ENCODE assay signal across 8 cellular contexts in the genomic region with DNA sequence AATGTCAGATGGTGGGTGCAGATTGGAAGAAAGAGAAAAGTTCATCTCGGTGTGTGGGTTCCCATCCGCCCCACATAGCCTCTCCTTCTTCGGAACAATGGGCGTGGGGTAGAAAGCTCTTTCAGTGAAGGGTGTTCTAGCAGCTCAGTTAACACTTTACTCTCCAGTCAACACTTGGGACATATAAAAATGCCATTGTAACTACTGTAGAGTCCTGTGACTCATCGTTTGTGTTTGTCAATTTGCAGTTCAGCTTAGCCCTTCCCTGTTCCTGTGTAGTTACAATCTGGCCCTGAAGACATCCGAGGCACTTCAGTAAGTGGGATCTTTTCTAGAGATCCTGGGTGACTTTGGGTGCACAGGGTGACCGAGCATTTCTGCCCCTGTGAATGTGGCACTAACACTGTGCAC. TPM values are rescaled to one million over a fixed set of nuclear protein-coding genes. Genes with fewer than 3 reads are reported as not detected.
DNase-seq lines count a peak whose midpoint lies in the region; ATAC-seq and TF ChIP-seq lines count a peak whose summit lies in the region.
"Had no signal": no experiment of that assay in that cellular context is flagged by ENCODE, and none has a peak within 500 bp of the region (broad histone marks: within the 10 kb centered on the region; RNA-seq: fewer than 3 reads in every experiment).

No MANE protein-coding gene starts in this region.

- H3K9me2 ChIP-seq in GM23248 (ENCODE audit: insufficient read depth) = no peaks in the 10 kb centered on the region

- H3K4me3 ChIP-seq in GM23248 = no peak overlapping the region
- no peak overlapping the region for H3K4me3 ChIP-seq in skeletal muscle satellite cell (ENCODE audit: low read length)

- in situ Hi-C loops in GM23248 (cut with MboI) = no loop called here

- no peaks in the 10 kb centered on the region for H3K79me2 ChIP-seq in GM23248 (ENCODE audit: insufficient read depth)

- DNase-seq in GM23248 = peak; percentile 88
- peak; percentile 70 for DNase-seq in RWPE1 (ENCODE audit: low spot score)
- DNase-seq in foreskin keratinocyte = peak; percentile 19 to 69
- no peak for DNase-seq in NCI-H128 (lab: John Stamatoyannopoulos, UW; ENCODE audit: unreplicated experiment)
- DNase-seq in D341Med (ENCODE audit: low spot score) = no peak
- DNase-seq in activated T-helper 2 cell treated with anti-CD3 and anti-CD28 coated beads, Interferon-gamma antibody, Interleukin-2, Interleukin-4, amounts not matched to agents 10 μg/mL and 5 μg/mL and 100 μg/mL, durations not matched to agents 14 hours and 24 hours and 36 hours (ENCODE audit: low spot score) = no peak
- DNase-seq: NCI-H226 had no signal

- H3K4me1 ChIP-seq in GM23248 (ENCODE audit: insufficient read depth) (peaks cover 12% of the 10 kb centered on the region), foreskin keratinocyte (no peaks in the 10 kb centered on the region), skeletal muscle satellite cell (ENCODE audit: control insufficient read depth, insufficient read depth, low read length) (peaks cover 13% of the 10 kb centered on the region)

- peaks cover 7% of the 10 kb centered on the region for H3K36me3 Mint-ChIP-seq in activated T-helper 2 cell treated with anti-CD3 and anti-CD28 coated beads, Interferon-gamma antibody, Interleukin-2, Interleukin-4, amounts not matched to agents 10 μg/mL and 5 μg/mL and 100 μg/mL, durations not matched to agents 14 hours and 24 hours and 36 hours (ENCODE audit: low read depth)

- H3K9ac ChIP-seq in GM23248 = peak overlapping the region; percentile 15; the same call in 1 of the 2 replicates
- H3K9ac ChIP-seq in skeletal muscle satellite cell (ENCODE audit: low read depth, low read length) = no peak overlapping the region

- H3F3A ChIP-seq in GM23248 (ENCODE audit: insufficient read depth) = peaks cover 22% of the 10 kb centered on the region

- no peaks in the 10 kb centered on the region for H3K9me3 Mint-ChIP-seq in activated T-helper 2 cell treated with anti-CD3 and anti-CD28 coated beads, Interferon-gamma antibody, Interleukin-2, Interleukin-4, amounts not matched to agents 10 μg/mL and 5 μg/mL and 100 μg/mL, durations not matched to agents 14 hours and 24 hours and 36 hours

- 23 to 26% methylated on average over 7 of the region's 7 CpGs for WGBS in GM23248 (ENCODE audit: low coverage in 1 of 2, low lambda C conversion rate in 2 of 2, missing lambda C conversion rate in 2 of 2), 2 experiments

- H3K36me3 ChIP-seq in GM23248 (ENCODE audit: low read depth) (peaks cover 7% of the 10 kb centered on the region), skeletal muscle satellite cell (ENCODE audit: insufficient read depth, low read length) (peaks cover 39% of the 10 kb centered on the region)

- no peak overlapping the region for H2AFZ ChIP-seq in GM23248

- H3K4me2 ChIP-seq in GM23248 (ENCODE audit: unreplicated experiment) = no peak overlapping the region
- peak overlapping the region; percentile 49 for H3K4me2 ChIP-seq in skeletal muscle satellite cell (ENCODE audit: low read length)

- peaks cover 3% of the 10 kb centered on the region for H3K4me1 Mint-ChIP-seq in activated T-helper 2 cell treated with anti-CD3 and anti-CD28 coated beads, Interferon-gamma antibody, Interleukin-2, Interleukin-4, amounts not matched to agents 10 μg/mL and 5 μg/mL and 100 μg/mL, durations not matched to agents 14 hours and 24 hours and 36 hours (ENCODE audit: low read depth)

- H3K27me3 ChIP-seq in GM23248 (replicated peaks; ENCODE audit: insufficient read depth) = no peaks in the 10 kb centered on the region
- H3K27me3 ChIP-seq in foreskin keratinocyte = no peaks in the 10 kb centered on the region
- H3K27me3 ChIP-seq in skeletal muscle satellite cell (ENCODE audit: control insufficient read depth, insufficient read depth, low read length) = no peaks in the 10 kb centered on the region

- CTCF ChIA-PET in RWPE1 (lab: Yijun Ruan, JAX) = no interaction called here

- ATAC-seq in foreskin keratinocyte = peak; percentile 70

- no peak overlapping the region for H3K27ac Mint-ChIP-seq in activated T-helper 2 cell treated with anti-CD3 and anti-CD28 coated beads, Interferon-gamma antibody, Interleukin-2, Interleukin-4, amounts not matched to agents 10 μg/mL and 5 μg/mL and 100 μg/mL, durations not matched to agents 14 hours and 24 hours and 36 hours

- H3K9me3 ChIP-seq in GM23248 (ENCODE audit: low read depth) (no peaks in the 10 kb centered on the region), skeletal muscle satellite cell (replicated peaks; ENCODE audit: low read length) (no peaks in the 10 kb centered on the region)

- intact Hi-C loops in activated T-helper 2 cell treated with anti-CD3 and anti-CD28 coated beads, Interferon-gamma antibody, Interleukin-2, Interleukin-4, amounts not matched to agents 10 μg/mL and 5 μg/mL and 100 μg/mL, durations not matched to agents 14 hours and 24 hours and 36 hours (cut with micrococcal nuclease) = no loop called here

- H3K27ac ChIP-seq in GM23248 = peak overlapping the region; percentile 4; the same call in 1 of the 2 replicates
- H3K27ac ChIP-seq in RWPE1 = no peak overlapping the region; the same call in 1 of the 2 replicates
- H3K27ac ChIP-seq in foreskin keratinocyte = no peak overlapping the region

- H3K4me3 Mint-ChIP-seq in activated T-helper 2 cell treated with anti-CD3 and anti-CD28 coated beads, Interferon-gamma antibody, Interleukin-2, Interleukin-4, amounts not matched to agents 10 μg/mL and 5 μg/mL and 100 μg/mL, durations not matched to agents 14 hours and 24 hours and 36 hours (ENCODE audit: low read depth) = no peak overlapping the region

- no peaks in the 10 kb centered on the region for H3K27me3 Mint-ChIP-seq in activated T-helper 2 cell treated with anti-CD3 and anti-CD28 coated beads, Interferon-gamma antibody, Interleukin-2, Interleukin-4, amounts not matched to agents 10 μg/mL and 5 μg/mL and 100 μg/mL, durations not matched to agents 14 hours and 24 hours and 36 hours (ENCODE audit: low read depth)

- POLR2A ChIA-PET in RWPE1 (lab: Yijun Ruan, JAX; ENCODE audit: low non-redundant PET) = no interaction called here

- no peak for TF ChIP-seq CTCF in RWPE1 (conservative IDR thresholded peaks at IDR 0.05; ENCODE audit: low read depth)
- no peak for TF ChIP-seq CTCF in foreskin keratinocyte (conservative IDR thresholded peaks at IDR 0.05)

- no peaks in the 10 kb centered on the region for H4K20me1 ChIP-seq in GM23248 (ENCODE audit: insufficient read depth)

RNA-seq across cellular contexts. Expression of gene CLEC18C, which starts 11.5 kb away (rescaled TPM):
- 0.25 and 0.43 TPM in 2 replicates for total RNA-seq in GM23248 (2014; rRNA removed; shearing (Covaris generic))
- polyA plus RNA-seq in GM23248 (2016; fragmentation: Nextera tagmentation; extraction: Ambion mirVana) (not detected in 2 replicates), foreskin keratinocyte (0.02 TPM in 1 of 2 replicates, not detected in the other)
- total RNA-seq in foreskin keratinocyte = 0.07 TPM in 1 of 2 replicates, not detected in the other
- 0.25 and 0.66 TPM in 2 replicates for total RNA-seq in skeletal muscle satellite cell (2012; rRNA removed)
- total RNA-seq in activated T-helper 2 cell treated with anti-CD3 and anti-CD28 coated beads, Interferon-gamma antibody, Interleukin-2, Interleukin-4, amounts not matched to agents 10 μg/mL and 5 μg/mL and 100 μg/mL, durations not matched to agents 14 hours and 24 hours and 36 hours = 0.32 and 0.39 TPM in 2 replicates

RNA-seq across cellular contexts. Expression of gene PDPR, which starts 47.9 kb away (rescaled TPM):
- total RNA-seq in GM23248 (2014; rRNA removed; shearing (Covaris generic)) = 8.6 and 10.9 TPM in 2 replicates
- 4.9 and 5.3 TPM in 2 replicates for polyA plus RNA-seq in GM23248 (2016; fragmentation: Nextera tagmentation; extraction: Ambion mirVana)
- total RNA-seq in foreskin keratinocyte = 13.9 and 20.4 TPM in 2 replicates
- 3.5 and 6.6 TPM in 2 replicates for polyA plus RNA-seq in foreskin keratinocyte
- total RNA-seq in skeletal muscle satellite cell (2012; rRNA removed) = 13.5 and 13.9 TPM in 2 replicates
- total RNA-seq in activated T-helper 2 cell treated with anti-CD3 and anti-CD28 coated beads, Interferon-gamma antibody, Interleukin-2, Interleukin-4, amounts not matched to agents 10 μg/mL and 5 μg/mL and 100 μg/mL, durations not matched to agents 14 hours and 24 hours and 36 hours = 37.5 and 39.0 TPM in 2 replicates

Comparison
In these comparisons a context has a peak if more than half of its experiments do, and no peak if none do; other contexts are left out.
1. DNase-seq: peak in GM23248 (single experiment), RWPE1 (single experiment) and foreskin keratinocyte (2 of 2); none in NCI-H128 (single experiment), D341Med (single experiment) and activated T-helper 2 cell treated with anti-CD3 and anti-CD28 coated beads, Interferon-gamma antibody, Interleukin-2, Interleukin-4, amounts not matched to agents 10 μg/mL and 5 μg/mL and 100 μg/mL, durations not matched to agents 14 hours and 24 hours and 36 hours (single experiment).